22 cellular contexts compared by ENCODE assay signal in genomic region chr11:3810446-3810845, GRCh38.
"Had no signal": no experiment of that assay in that cellular context is flagged by ENCODE, and none has a peak within 500 bp of the region (broad histone marks: within the 10 kb centered on the region; RNA-seq: fewer than 3 reads in every experiment).

No MANE protein-coding gene starts in this region.

- H3K27me3 Mint-ChIP-seq: activated naive CD8-positive, alpha-beta T cell treated with anti-CD3 and anti-CD28 coated beads for 36 hours; stimulated activated naive CD8-positive, alpha-beta T cell treated with anti-CD3 and anti-CD28 coated beads, Interleukin-15, amount 100 ng/mL, for 72 hours had no signal

- H3K36me3 ChIP-seq: left lung, WERI-Rb-1 had no signal

- H3K9me3 ChIP-seq: left lung, tibial nerve had no signal

- H3K27ac ChIP-seq: coronary artery, epithelial cell of prostate, left lung, tibial nerve, WERI-Rb-1 had no signal

- H3K4me3 ChIP-seq: coronary artery, left lung, tibial nerve had no signal

- H3K27me3 ChIP-seq: left lung, tibial nerve had no signal

- H3K9me3 Mint-ChIP-seq: activated naive CD8-positive, alpha-beta T cell treated with anti-CD3 and anti-CD28 coated beads for 36 hours; activated T-cell treated with anti-CD3 and anti-CD28 coated beads, Interleukin-2, amount 50 U/mL, for 4 hours; activated T-helper 2 cell treated with anti-CD3 and anti-CD28 coated beads, Interferon-gamma antibody, Interleukin-2, Interleukin-4, amounts not matched to agents 10 μg/mL and 5 μg/mL and 100 μg/mL, durations not matched to agents 14 hours and 24 hours and 36 hours; endodermal cell; stimulated activated naive CD8-positive, alpha-beta T cell treated with anti-CD3 and anti-CD28 coated beads, Interleukin-15, amount 100 ng/mL, for 72 hours had no signal

- DNase-seq: activated CD4-positive, alpha-beta T cell treated with anti-CD3 and anti-CD28 coated beads for 1 hour; activated CD8-positive, alpha-beta memory T cell treated with anti-CD3 and anti-CD28 coated beads for 24 hours; activated CD8-positive, alpha-beta memory T cell treated with anti-CD3 and anti-CD28 coated beads, Interleukin-2, amount 50 U/mL, for 48 hours; activated naive CD4-positive, alpha-beta T cell; activated naive CD8-positive, alpha-beta T cell treated with anti-CD3 and anti-CD28 coated beads for 36 hours; activated T-cell treated with anti-CD3 and anti-CD28 coated beads, Interleukin-2, amount 50 U/mL, for 4 hours; cerebellar nuclear complex; endodermal cell; left lung; mammary epithelial cell; midbrain; posterior cingulate gyrus; retina; stimulated activated CD4-positive, alpha-beta T cell treated with anti-CD3 and anti-CD28 coated beads, Interleukin-12 subunit alpha, Interleukin-12 subunit beta, amount 100 ng/mL, for 4 hours; stimulated activated CD4-positive, alpha-beta T cell treated with anti-CD3 and anti-CD28 coated beads, Interleukin-4, amount 100 ng/mL, for 4 hours; stimulated activated naive CD8-positive, alpha-beta T cell treated with anti-CD3 and anti-CD28 coated beads, Interleukin-15, amount 100 ng/mL, for 72 hours; T-helper 1 cell; WERI-Rb-1 had no signal

- ATAC-seq: activated T-cell treated with anti-CD3 and anti-CD28 coated beads, Interleukin-2, amount 50 U/mL, for 4 hours; left lung; stimulated activated naive CD8-positive, alpha-beta T cell treated with anti-CD3 and anti-CD28 coated beads, Interleukin-15, amount 100 ng/mL, for 72 hours had no signal

- H3K4me3 Mint-ChIP-seq: activated naive CD8-positive, alpha-beta T cell treated with anti-CD3 and anti-CD28 coated beads for 36 hours; activated T-cell treated with anti-CD3 and anti-CD28 coated beads, Interleukin-2, amount 50 U/mL, for 4 hours; endodermal cell; stimulated activated naive CD8-positive, alpha-beta T cell treated with anti-CD3 and anti-CD28 coated beads, Interleukin-15, amount 100 ng/mL, for 72 hours had no signal

- H3K27ac Mint-ChIP-seq: activated naive CD8-positive, alpha-beta T cell treated with anti-CD3 and anti-CD28 coated beads for 36 hours; activated T-helper 2 cell treated with anti-CD3 and anti-CD28 coated beads, Interferon-gamma antibody, Interleukin-2, Interleukin-4, amounts not matched to agents 10 μg/mL and 5 μg/mL and 100 μg/mL, durations not matched to agents 14 hours and 24 hours and 36 hours; stimulated activated naive CD8-positive, alpha-beta T cell treated with anti-CD3 and anti-CD28 coated beads, Interleukin-15, amount 100 ng/mL, for 72 hours had no signal
